In genomic region chr3:188524057-188524456, GRCh38 we compare ENCODE assay signal across 20 cellular contexts.
DNase-seq lines count a peak whose midpoint lies in the region; TF ChIP-seq lines count a peak whose summit lies in the region.
"Had no signal": no experiment of that assay in that cellular context is flagged by ENCODE, and none has a peak within 500 bp of the region (broad histone marks: within the 10 kb centered on the region; RNA-seq: fewer than 3 reads in every experiment).

No MANE protein-coding gene starts in this region.

- H3K27ac ChIP-seq in trophoblast cell (ENCODE audit: low read depth, low read length) (no peak overlapping the region), stomach (no peak overlapping the region)
- H3K27ac ChIP-seq: 22Rv1, C4-2B, RWPE1 had no signal

- peak overlapping the region; percentile 50 for H3K4ac ChIP-seq in trophoblast cell (ENCODE audit: low read depth, low read length)

- no peak overlapping the region for H2BK12ac ChIP-seq in trophoblast cell (ENCODE audit: low read length)

- H4K8ac ChIP-seq in trophoblast cell (ENCODE audit: low read depth, low read length): no peak overlapping the region

- TF ChIP-seq EP300 in stomach (IDR thresholded peaks at IDR 0.05): no peak

- no peak overlapping the region for H3K4me2 ChIP-seq in trophoblast cell (ENCODE audit: low read length)

- intact Hi-C loops in stomach (cut with DNase I; ENCODE audit: low total_unique reads): no loop called here

- no CpG with 5 or more reads among the region's 3 CpGs for WGBS in trophoblast cell (ENCODE audit: extremely low coverage, insufficient coverage, insufficient read length)
- 58 to 94% (median 64%) methylated on average over 3 of the region's 3 CpGs for WGBS in stomach, 5 donors

- H3K79me1 ChIP-seq in trophoblast cell (ENCODE audit: low read length): no peaks in the 10 kb centered on the region

- no peaks in the 10 kb centered on the region for H3K79me2 ChIP-seq in trophoblast cell (ENCODE audit: control insufficient read depth, insufficient read depth, low read length, poor library complexity)

- no peak overlapping the region for H2BK5ac ChIP-seq in trophoblast cell (ENCODE audit: low read depth, low read length, poor library complexity)

- H3K4me1 ChIP-seq in trophoblast cell (ENCODE audit: control insufficient read depth in 1 of 2, insufficient read depth in 2 of 2, low read length in 2 of 2) (no peaks in the 10 kb centered on the region), stomach (peaks cover 6 to 38% (median 21%) of the 10 kb centered on the region in 4 donors)

- H3K27me3 ChIP-seq in trophoblast cell (ENCODE audit: insufficient read depth, low read length) (no peaks in the 10 kb centered on the region), stomach (no peaks in the 10 kb centered on the region)
- H3K27me3 ChIP-seq: MG63 had no signal

- no peak overlapping the region for H3K4me3 ChIP-seq in astrocyte of the spinal cord (ENCODE audit: low read depth, low read length)
- H3K4me3 ChIP-seq in trophoblast cell (ENCODE audit: low read depth, low read length): no peak overlapping the region
- no peak overlapping the region for H3K4me3 ChIP-seq in stomach
- H3K4me3 ChIP-seq: MG63 had no signal

- TF ChIP-seq POLR2A in stomach (IDR thresholded peaks at IDR 0.05): no peak

- DNase-seq in EH (ENCODE audit: low read depth) (peak; percentile 38), astrocyte of the spinal cord (ENCODE audit: low read depth, low spot score) (peak; percentile 34), kidney tubule cell (ENCODE audit: low spot score) (peak; percentile 33), trophoblast cell (no peak), stomach (no peak), NCI-H1436 (lab: John Stamatoyannopoulos, UW) (no peak), activated T-cell treated with anti-CD3 and anti-CD28 coated beads for 4 hours (no peak), NCI-H510A treated with DMSO at 0.1 percent for 48 hours (lab: John Stamatoyannopoulos, UW) (no peak)
- DNase-seq: Calu3; CD8-positive, alpha-beta T cell; KG1; MG63; NCI-H1694 treated with DMSO at 0.1 percent for 48 hours; NCI-H2081; NCI-H2227 treated with DMSO at 0.1 percent for 48 hours; NCI-H69; SHP77 had no signal

- H2BK120ac ChIP-seq in trophoblast cell (ENCODE audit: insufficient read depth, low read length, poor library complexity): no peak overlapping the region

- peak overlapping the region; percentile 34 for H3K9ac ChIP-seq in trophoblast cell (ENCODE audit: low read length)

- no peak overlapping the region for H3K14ac ChIP-seq in trophoblast cell (ENCODE audit: low read length)

- H3K23ac ChIP-seq in trophoblast cell (ENCODE audit: low read length): no peak overlapping the region

- no peak overlapping the region for H2AFZ ChIP-seq in trophoblast cell (ENCODE audit: insufficient read depth, low read length, poor library complexity)

- no peak overlapping the region for H4K91ac ChIP-seq in trophoblast cell (ENCODE audit: low read depth, low read length)

- H2AK5ac ChIP-seq in trophoblast cell (ENCODE audit: low read length): no peak overlapping the region

- no peak overlapping the region for H3K18ac ChIP-seq in trophoblast cell (ENCODE audit: low read length)

- no peaks in the 10 kb centered on the region for H3K9me3 ChIP-seq in trophoblast cell (ENCODE audit: insufficient read depth, low read depth, low read length)
- no peaks in the 10 kb centered on the region for H3K9me3 ChIP-seq in stomach
- H3K9me3 ChIP-seq: MG63 had no signal

- in situ Hi-C loops in astrocyte of the spinal cord (cut with HindIII; ENCODE audit: low sequenced_read_pairs): loop anchor here (25.0 kb wide), 1 partner anchor 787 kb away; the partner anchor contains the start of gene BCL6

- peaks cover 0 to 3% of the 10 kb centered on the region in 2 experiments for H3K36me3 ChIP-seq in trophoblast cell (ENCODE audit: control insufficient read depth in 1 of 2, insufficient read depth in 2 of 2, low read length in 2 of 2)
- peaks cover 0 to 27% (median 23%) of the 10 kb centered on the region in 4 donors for H3K36me3 ChIP-seq in stomach

- TF ChIP-seq CTCF in astrocyte of the spinal cord (IDR thresholded peaks at IDR 0.05; ENCODE audit: low read depth, low read length) (no peak), stomach (IDR thresholded peaks at IDR 0.05) (no peak)

- no peak overlapping the region for H4K12ac ChIP-seq in trophoblast cell (ENCODE audit: low read depth, low read length)

Comparison
In these comparisons a context has a peak if more than half of its experiments do, and no peak if none do; other contexts are left out.
1. DNase-seq: peak in EH (single experiment), astrocyte of the spinal cord (single experiment) and kidney tubule cell (single experiment); none in trophoblast cell (0 of 2), stomach (single experiment), NCI-H1436 (single experiment), activated T-cell treated with anti-CD3 and anti-CD28 coated beads for 4 hours (single experiment) and NCI-H510A treated with DMSO at 0.1 percent for 48 hours (single experiment).